In genomic region chr1:43980255-43981134, GRCh38 we compare ENCODE assay signal across 8 cellular contexts. TPM values are rescaled to one million over a fixed set of nuclear protein-coding genes. Genes with fewer than 3 reads are reported as not detected.
A peak's percentile ranks its signal among the peaks of the same experiment; 100 is the strongest.
DNase-seq lines count a peak whose midpoint lies in the region; ATAC-seq and TF ChIP-seq lines count a peak whose summit lies in the region.

No MANE protein-coding gene starts in this region.

- H3K9me3 ChIP-seq in Caco-2: no peaks in the 10 kb centered on the region
- H3K9me3 ChIP-seq in endodermal cell (ENCODE audit: control insufficient read depth, low read length): no peaks in the 10 kb centered on the region
- H3K9me3 ChIP-seq in osteoblast (ENCODE audit: low read depth, low read length): no peaks in the 10 kb centered on the region

- H3K36me3 Mint-ChIP-seq in Caco-2 (ENCODE audit: insufficient read depth, unreplicated experiment) (peaks cover 28% of the 10 kb centered on the region), endodermal cell (ENCODE audit: low read depth) (peaks cover 41% of the 10 kb centered on the region)

- H3K4me1 Mint-ChIP-seq in Caco-2 (ENCODE audit: low read depth, unreplicated experiment) (peaks cover 24% of the 10 kb centered on the region), endodermal cell (peaks cover 21% of the 10 kb centered on the region)

- H3K9me3 Mint-ChIP-seq in Caco-2 (ENCODE audit: unreplicated experiment): no peaks in the 10 kb centered on the region
- H3K9me3 Mint-ChIP-seq in endodermal cell: no peaks in the 10 kb centered on the region

- no peaks in the 10 kb centered on the region for H3K27me3 Mint-ChIP-seq in Caco-2 (ENCODE audit: insufficient read depth, unreplicated experiment)
- no peaks in the 10 kb centered on the region for H3K27me3 Mint-ChIP-seq in endodermal cell (ENCODE audit: insufficient read depth)

- no peak for DNase-seq in Caco-2
- DNase-seq in NCI-H526 treated with DMSO at 0.1 percent for 48 hours (lab: John Stamatoyannopoulos, UW): peak; percentile 24
- DNase-seq in endodermal cell: no peak
- DNase-seq in osteoblast (ENCODE audit: insufficient read length, low spot score, missing footprints): peak; percentile 95
- DNase-seq in stimulated activated naive CD4-positive, alpha-beta T cell treated with Interleukin-2 at 50 U/mL for 16 hours (lab: John Stamatoyannopoulos, UW): no peak
- DNase-seq in activated gamma-delta T cell (lab: John Stamatoyannopoulos, UW): no peak
- DNase-seq in central memory CD4-positive, alpha-beta T cell: no peak

- no peak overlapping the region for H3K27ac ChIP-seq in endodermal cell (ENCODE audit: low read depth, low read length)
- peak overlapping the region; percentile 54 for H3K27ac ChIP-seq in osteoblast (ENCODE audit: low read depth, low read length)

- 84 to 85% methylated on average over 6 to 13 of the region's 13 CpGs for WGBS in endodermal cell (ENCODE audit: insufficient coverage in 1 of 2, insufficient read length in 1 of 2), 2 experiments

- peak overlapping the region; percentile 75 for H3K4me3 Mint-ChIP-seq in Caco-2 (ENCODE audit: unreplicated experiment)
- H3K4me3 Mint-ChIP-seq in endodermal cell: peak overlapping the region; percentile 81

- intact Hi-C loops in Caco-2 (cut with micrococcal nuclease; ENCODE audit: unreplicated experiment): no loop called here

- peaks cover 74% of the 10 kb centered on the region for H3K79me2 ChIP-seq in osteoblast (ENCODE audit: insufficient read depth, low read length)

- H3K36me3 ChIP-seq in Caco-2 (ENCODE audit: control insufficient read depth, insufficient read depth, low read length) (peaks cover 3% of the 10 kb centered on the region), endodermal cell (ENCODE audit: control insufficient read depth, insufficient read depth, low read length) (peaks cover 21% of the 10 kb centered on the region), osteoblast (ENCODE audit: insufficient read depth, low read length) (peaks cover 40% of the 10 kb centered on the region)

- ATAC-seq in HG03139 (IDR thresholded peaks at IDR 0.05; ENCODE audit: unreplicated experiment): no peak

- no peaks in the 10 kb centered on the region for H3K27me3 ChIP-seq in Caco-2 (replicated peaks; ENCODE audit: control insufficient read depth, insufficient read depth, low read length)
- no peaks in the 10 kb centered on the region for H3K27me3 ChIP-seq in endodermal cell (ENCODE audit: control insufficient read depth, insufficient read depth, low read length, poor library complexity, severe bottlenecking)
- H3K27me3 ChIP-seq in osteoblast (ENCODE audit: insufficient read depth, low read length): no peaks in the 10 kb centered on the region

- H3K4me2 ChIP-seq in osteoblast (ENCODE audit: insufficient read depth, low read length): peak overlapping the region; percentile 88

- BruUV-seq in Caco-2 (replicated peaks; lab: Mats Ljungman, UMichigan): no TSS peak

- H2AFZ ChIP-seq in osteoblast (ENCODE audit: low read length): no peak overlapping the region

- CTCF ChIA-PET in Caco-2 (lab: Charles Lee): no interaction called here

- peaks cover 61% of the 10 kb centered on the region for H4K20me1 ChIP-seq in osteoblast (ENCODE audit: insufficient read depth, low read length)

- TF ChIP-seq CTCF in Caco-2 (IDR thresholded peaks at IDR 0.05; ENCODE audit: insufficient read depth in 1 of 2, low read depth in 1 of 2, low read length in 1 of 2, severe bottlenecking in 1 of 2, unreplicated experiment in 1 of 2): no peak
- no peak for TF ChIP-seq CTCF in endodermal cell (conservative IDR thresholded peaks at IDR 0.05)
- no peak for TF ChIP-seq CTCF in osteoblast (IDR thresholded peaks at IDR 0.05; ENCODE audit: extremely low read depth, low read depth, low read length)

- H3K27ac Mint-ChIP-seq in Caco-2 (ENCODE audit: unreplicated experiment) (peak overlapping the region; percentile 52), endodermal cell (peak overlapping the region; percentile 86)

- H3K4me3 ChIP-seq in Caco-2 (ENCODE audit: low read depth, low read length): peak overlapping the region; percentile 80
- H3K4me3 ChIP-seq in endodermal cell (ENCODE audit: low read length): peak overlapping the region; percentile 85
- peak overlapping the region; percentile 73 for H3K4me3 ChIP-seq in osteoblast (ENCODE audit: insufficient read depth, low read length)

- peaks cover 21% of the 10 kb centered on the region for H3K4me1 ChIP-seq in Caco-2
- peaks cover 7% of the 10 kb centered on the region for H3K4me1 ChIP-seq in endodermal cell (ENCODE audit: control insufficient read depth, insufficient read depth, low read length)
- H3K4me1 ChIP-seq in osteoblast (ENCODE audit: insufficient read depth, low read length): peaks cover 38% of the 10 kb centered on the region

- H3K9ac ChIP-seq in endodermal cell (ENCODE audit: extremely low read depth, low read length, poor library complexity, severe bottlenecking): peak overlapping the region; percentile 63

- POLR2A ChIA-PET in Caco-2 (lab: Charles Lee): no interaction called here

RNA-seq across cellular contexts. Expression of gene B4GALT2, which starts 1.5 kb away (rescaled TPM):
- total RNA-seq in Caco-2 (2022): 28.6 and 31.5 TPM in 2 replicates
- total RNA-seq in endodermal cell: 10 to 100 TPM; 62.7 to 72.7 TPM
- 89.1 TPM for polyA plus RNA-seq in endodermal cell (2013, experiment 1 of 2)
- polyA plus RNA-seq in endodermal cell (2013, experiment 2 of 2): 82.9 TPM
- 95.5 and 99.5 TPM in 2 replicates for total RNA-seq in osteoblast

RNA-seq across cellular contexts. Expression of gene ATP6V0B, which starts 5.7 kb away (rescaled TPM):
- total RNA-seq in Caco-2 (2022): 89.9 and 91.2 TPM in 2 replicates
- total RNA-seq in endodermal cell: 100 to 1,000 TPM; 108 to 116 TPM
- polyA plus RNA-seq in endodermal cell (2013, experiment 1 of 2): 120 TPM
- 111 TPM for polyA plus RNA-seq in endodermal cell (2013, experiment 2 of 2)
- 81.9 and 89.4 TPM in 2 replicates for total RNA-seq in osteoblast

RNA-seq across cellular contexts. Expression of gene DPH2, which starts 10.7 kb away (rescaled TPM):
- total RNA-seq in Caco-2 (2022) (29.0 and 29.5 TPM in 2 replicates), endodermal cell (10 to 100 TPM; 28.5 to 31.3 TPM), osteoblast (10.3 and 15.6 TPM in 2 replicates)
- 26.1 TPM for polyA plus RNA-seq in endodermal cell (2013, experiment 1 of 2)
- 19.5 TPM for polyA plus RNA-seq in endodermal cell (2013, experiment 2 of 2)

RNA-seq across cellular contexts. Expression of gene CCDC24, which starts 10.9 kb away (rescaled TPM):
- total RNA-seq in Caco-2 (2022): 5.1 and 5.2 TPM in 2 replicates
- 10 to 100 TPM; 26.6 to 31.1 TPM for total RNA-seq in endodermal cell
- polyA plus RNA-seq in endodermal cell (2013, experiment 1 of 2): 13.3 TPM
- polyA plus RNA-seq in endodermal cell (2013, experiment 2 of 2): 11.1 TPM
- total RNA-seq in osteoblast: 2.4 and 2.9 TPM in 2 replicates

RNA-seq across cellular contexts. Expression of gene IPO13, which starts 33.7 kb away (rescaled TPM):
- 14.1 and 15.9 TPM in 2 replicates for total RNA-seq in Caco-2 (2022)
- total RNA-seq in endodermal cell: 10 to 100 TPM; 18.6 to 21.5 TPM
- polyA plus RNA-seq in endodermal cell (2013, experiment 1 of 2): 20.8 TPM
- polyA plus RNA-seq in endodermal cell (2013, experiment 2 of 2): 16.2 TPM
- 18.6 and 20.6 TPM in 2 replicates for total RNA-seq in osteoblast

Comparison
In these comparisons a context has a peak if more than half of its experiments do, and no peak if none do; other contexts are left out.
1. DNase-seq: peak in NCI-H526 treated with DMSO at 0.1 percent for 48 hours (single experiment) and osteoblast (single experiment); none in Caco-2 (0 of 2), endodermal cell (single experiment), stimulated activated naive CD4-positive, alpha-beta T cell treated with Interleukin-2 at 50 U/mL for 16 hours (single experiment), activated gamma-delta T cell (single experiment) and central memory CD4-positive, alpha-beta T cell (single experiment).
2. Peak in every context shown above with its lines, with median percentiles within 50 percentile points of each other: H3K4me3 ChIP-seq.